19 cellular contexts compared by ENCODE assay signal in genomic region chr1:245614986-245615385, GRCh38.
DNase-seq lines count a peak whose midpoint lies in the region; ATAC-seq and TF ChIP-seq lines count a peak whose summit lies in the region.
"Had no signal": no experiment of that assay in that cellular context is flagged by ENCODE, and none has a peak within 500 bp of the region (broad histone marks: within the 10 kb centered on the region; RNA-seq: fewer than 3 reads in every experiment).

No MANE protein-coding gene starts in this region.

- no peaks in the 10 kb centered on the region for H3K9me3 Mint-ChIP-seq in nephron progenitor cell
- H3K9me3 Mint-ChIP-seq: IgD-negative memory B cell had no signal

- H2AFZ ChIP-seq in ACC112 (ENCODE audit: low read length, unreplicated experiment) = no peak overlapping the region
- H2AFZ ChIP-seq in mesenchymal stem cell (ENCODE audit: low read depth, low read length) = no peak overlapping the region

- no peaks in the 10 kb centered on the region for H3K79me2 ChIP-seq in ACC112 (ENCODE audit: control insufficient read depth, insufficient read depth, low read length, unreplicated experiment)

- peak; percentile 10 for DNase-seq in LHCN-M2 (ENCODE audit: low read depth)
- DNase-seq in adipocyte (ENCODE audit: low read depth) = peak; percentile 58
- no peak for DNase-seq in mesenchymal stem cell
- DNase-seq in nephron progenitor cell = no peak
- DNase-seq in brain microvascular endothelial cell = no peak
- DNase-seq in activated CD8-positive, alpha-beta memory T cell treated with anti-CD3 and anti-CD28 coated beads for 24 hours = no peak
- DNase-seq: DMS 273 treated with DMSO at 0.1 percent for 48 hours, NCI-H1436, NCI-H2029, NCI-H2171 treated with DMSO at 0.1 percent for 48 hours, NCI-H446 treated with DMSO at 0.1 percent for 48 hours, PC-3, SJCRH30 had no signal

- H3K36me3 Mint-ChIP-seq in nephron progenitor cell (ENCODE audit: low read depth) = peaks cover 64% of the 10 kb centered on the region

- no peak overlapping the region for H4K8ac ChIP-seq in mesenchymal stem cell (ENCODE audit: low read length)

- H3K4me3 Mint-ChIP-seq in nephron progenitor cell = no peak overlapping the region
- H3K4me3 Mint-ChIP-seq: IgD-negative memory B cell had no signal

- no peak overlapping the region for H3K23ac ChIP-seq in mesenchymal stem cell (ENCODE audit: low read length in 2 of 2)

- H3K27me3 ChIP-seq in ACC112 (ENCODE audit: insufficient read depth, low read length) (no peaks in the 10 kb centered on the region), adipocyte (replicated peaks; ENCODE audit: control insufficient read depth, insufficient read depth, low read length) (no peaks in the 10 kb centered on the region), mesenchymal stem cell (ENCODE audit: control insufficient read depth in 1 of 2, insufficient read depth in 1 of 2, low read length in 2 of 2) (peaks cover under 1 to 6% of the 10 kb centered on the region in 2 experiments), brain microvascular endothelial cell (replicated peaks) (peaks cover 2% of the 10 kb centered on the region)
- H3K27me3 ChIP-seq: BLaER1 treated with 17β-estradiol and CSF1 and Interleukin-3, amounts not matched to agents 10 nM and 100 nM; SJCRH30 had no signal

- 67% methylated on average over 1 of the region's 4 CpGs for WGBS in mesenchymal stem cell

- H2BK120ac ChIP-seq in mesenchymal stem cell (ENCODE audit: low read depth, low read length) = no peak overlapping the region

- no peak overlapping the region for H2BK12ac ChIP-seq in mesenchymal stem cell (ENCODE audit: low read length in 2 of 2)

- no peaks in the 10 kb centered on the region for H3K79me1 ChIP-seq in mesenchymal stem cell (replicated peaks; ENCODE audit: low read length, poor library complexity, severe bottlenecking)

- H3K18ac ChIP-seq in mesenchymal stem cell (ENCODE audit: low read depth in 1 of 2, low read length in 2 of 2) = no peak overlapping the region

- no peak overlapping the region for H2BK15ac ChIP-seq in mesenchymal stem cell (ENCODE audit: low read depth, poor library complexity, severe bottlenecking)

- in situ Hi-C loops in brain microvascular endothelial cell (cut with HindIII; ENCODE audit: low pct_ligation_motif_present, low sequenced_read_pairs) = no loop called here

- H2BK5ac ChIP-seq in mesenchymal stem cell (ENCODE audit: low read depth, low read length, poor library complexity, severe bottlenecking) = no peak overlapping the region

- H3K4me3 ChIP-seq in ACC112 (ENCODE audit: low read depth, low read length) (peak overlapping the region; percentile 51), adipocyte (ENCODE audit: low read length) (peak overlapping the region; percentile 55), mesenchymal stem cell (ENCODE audit: insufficient read depth in 1 of 2, low read depth in 1 of 2, low read length in 2 of 2) (peak overlapping the region in 1 of 2 experiments; percentile 52), brain microvascular endothelial cell (ENCODE audit: low read depth, low read length) (no peak overlapping the region)
- H3K4me3 ChIP-seq: BLaER1 treated with 17β-estradiol and CSF1 and Interleukin-3, amounts not matched to agents 10 nM and 100 nM; HAP-1; SJCRH30 had no signal

- ATAC-seq in GM21528 (IDR thresholded peaks at IDR 0.05; ENCODE audit: low FRiP score, unreplicated experiment) = no peak
- ATAC-seq: PC-3 had no signal

- peak overlapping the region; percentile 9 for H3K9ac ChIP-seq in adipocyte (ENCODE audit: low read length)
- peak overlapping the region; percentile 54 for H3K9ac ChIP-seq in mesenchymal stem cell (ENCODE audit: low read length)
- H3K9ac ChIP-seq: BLaER1 treated with 17β-estradiol and CSF1 and Interleukin-3, amounts not matched to agents 10 nM and 100 nM had no signal

- no peak overlapping the region for H4K91ac ChIP-seq in mesenchymal stem cell (ENCODE audit: low read length)

- no peak overlapping the region for H3K4me2 ChIP-seq in mesenchymal stem cell (ENCODE audit: low read length, poor library complexity, severe bottlenecking)
- H3K4me2 ChIP-seq: BLaER1 treated with 17β-estradiol and CSF1 and Interleukin-3, amounts not matched to agents 10 nM and 100 nM had no signal

- TF ChIP-seq CTCF in nephron progenitor cell (IDR thresholded peaks at IDR 0.05) = no peak
- TF ChIP-seq CTCF in brain microvascular endothelial cell (IDR thresholded peaks at IDR 0.05; ENCODE audit: low read depth, low read length, missing control alignments) = no peak

- H3K4ac ChIP-seq in mesenchymal stem cell (ENCODE audit: low read depth in 1 of 2, low read length in 2 of 2) = no peak overlapping the region

- peaks cover 42% of the 10 kb centered on the region for H3K4me1 Mint-ChIP-seq in nephron progenitor cell

- H3K27ac ChIP-seq in ACC112 (ENCODE audit: low read depth, low read length) = no peak overlapping the region
- H3K27ac ChIP-seq in mesenchymal stem cell (ENCODE audit: low read length, poor library complexity, severe bottlenecking) = no peak overlapping the region
- no peak overlapping the region for H3K27ac ChIP-seq in brain microvascular endothelial cell
- H3K27ac ChIP-seq: BLaER1 treated with 17β-estradiol and CSF1 and Interleukin-3, amounts not matched to agents 10 nM and 100 nM; RWPE1; SJCRH30 had no signal

- H3K4me1 ChIP-seq in ACC112 (ENCODE audit: control insufficient read depth, insufficient read depth, low read length, unreplicated experiment) (no peaks in the 10 kb centered on the region), adipocyte (ENCODE audit: control insufficient read depth, insufficient read depth, low read length) (peaks cover 16% of the 10 kb centered on the region), mesenchymal stem cell (ENCODE audit: control insufficient read depth, insufficient read depth, low read depth, low read length) (no peaks in the 10 kb centered on the region)
- H3K4me1 ChIP-seq: BLaER1 treated with 17β-estradiol and CSF1 and Interleukin-3, amounts not matched to agents 10 nM and 100 nM; HAP-1; SJCRH30 had no signal

- H3K27me3 Mint-ChIP-seq in nephron progenitor cell (ENCODE audit: low read depth, poor library complexity) = peaks cover 8% of the 10 kb centered on the region

- H3K27ac Mint-ChIP-seq in nephron progenitor cell = no peak overlapping the region
- H3K27ac Mint-ChIP-seq: IgD-negative memory B cell had no signal

- no peaks in the 10 kb centered on the region for H3K36me3 ChIP-seq in ACC112 (ENCODE audit: insufficient read depth, low read length)
- peaks cover 3% of the 10 kb centered on the region for H3K36me3 ChIP-seq in adipocyte (ENCODE audit: control insufficient read depth, insufficient read depth, low read length, severe bottlenecking)
- H3K36me3 ChIP-seq in mesenchymal stem cell (ENCODE audit: control insufficient read depth in 1 of 2, insufficient read depth in 2 of 2, low read depth in 1 of 2, low read length in 2 of 2) = peaks cover 0 to 3% of the 10 kb centered on the region in 2 experiments
- no peaks in the 10 kb centered on the region for H3K36me3 ChIP-seq in brain microvascular endothelial cell (replicated peaks)
- H3K36me3 ChIP-seq: BLaER1 treated with 17β-estradiol and CSF1 and Interleukin-3, amounts not matched to agents 10 nM and 100 nM; HAP-1 had no signal

- no peak overlapping the region for H2AK5ac ChIP-seq in mesenchymal stem cell (ENCODE audit: low read length, severe bottlenecking)

- H3K9me3 ChIP-seq in adipocyte (ENCODE audit: control insufficient read depth, low read length) (no peaks in the 10 kb centered on the region), mesenchymal stem cell (ENCODE audit: control insufficient read depth, low read length) (no peaks in the 10 kb centered on the region)
- H3K9me3 ChIP-seq: BLaER1 treated with 17β-estradiol and CSF1 and Interleukin-3, amounts not matched to agents 10 nM and 100 nM; HAP-1; SJCRH30 had no signal

- no peak overlapping the region for H3K14ac ChIP-seq in mesenchymal stem cell (ENCODE audit: low read length in 2 of 2)

Comparison
In these comparisons a context has a peak if more than half of its experiments do, and no peak if none do; other contexts are left out.
1. DNase-seq: peak in LHCN-M2 (single experiment) and adipocyte (single experiment); none in mesenchymal stem cell (single experiment), nephron progenitor cell (single experiment), brain microvascular endothelial cell (single experiment) and activated CD8-positive, alpha-beta memory T cell treated with anti-CD3 and anti-CD28 coated beads for 24 hours (single experiment).